8 cellular contexts compared by ENCODE assay signal in the genomic region with DNA sequence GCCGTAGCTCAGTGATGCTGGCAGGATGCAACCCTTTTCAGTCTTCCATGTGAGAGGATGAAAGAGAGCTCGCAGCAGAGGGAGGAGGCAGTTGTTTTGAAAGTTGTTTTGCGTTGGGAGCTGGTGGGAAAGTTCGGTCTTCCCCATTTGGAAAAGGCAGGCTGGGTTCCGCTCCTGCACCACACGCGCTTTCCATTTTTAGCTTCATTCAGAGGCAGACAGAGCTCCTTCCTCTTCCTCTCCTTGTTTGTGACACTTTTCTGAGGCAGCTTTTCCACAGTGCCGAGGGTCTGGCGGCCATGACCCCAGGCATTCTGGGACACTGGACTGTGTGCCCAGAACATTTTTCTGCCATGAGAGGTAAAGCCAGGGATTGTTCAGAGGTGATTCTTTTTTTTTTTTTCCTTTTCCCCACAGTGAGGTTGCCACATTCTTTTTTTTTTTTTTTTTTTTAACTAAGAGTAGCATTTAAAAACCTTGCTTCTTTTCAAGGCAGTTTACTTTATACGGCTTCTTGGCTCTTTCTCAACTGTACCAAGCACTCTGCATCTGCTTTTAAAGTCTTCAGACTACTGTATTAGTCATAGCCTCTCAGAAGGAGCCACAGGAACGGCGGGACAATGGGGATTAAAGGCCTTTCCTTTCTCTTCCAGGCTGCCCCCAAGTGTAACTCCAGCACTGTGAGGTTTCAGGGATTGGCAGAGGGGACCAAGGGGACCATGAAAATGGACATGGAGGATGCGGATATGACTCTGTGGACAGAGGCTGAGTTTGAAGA. TPM values are rescaled to one million over a fixed set of nuclear protein-coding genes. Genes with fewer than 3 reads are reported as not detected.
DNase-seq lines count a peak whose midpoint lies in the region; ATAC-seq, FAIRE-seq and TF ChIP-seq lines count a peak whose summit lies in the region.

No MANE protein-coding gene starts in this region.

- intact Hi-C loops in endothelial cell of umbilical vein (cut with micrococcal nuclease) = loop anchor here (1.0 to 10.0 kb wide), 3 partner anchors 10 to 353 kb away; no protein-coding TSS in a partner anchor

- POLR2A ChIA-PET in endothelial cell of umbilical vein (lab: Charles Lee) = no interaction called here

- H3K9ac ChIP-seq in DND-41 (ENCODE audit: low read depth, low read length) = peak overlapping the region; percentile 64; the same call in 1 of the 2 replicates
- H3K9ac ChIP-seq in OCI-LY3 (ENCODE audit: low read length) = peak overlapping the region; percentile 91
- H3K9ac ChIP-seq in endothelial cell of umbilical vein (replicated peaks; ENCODE audit: extremely low read depth, insufficient read depth, low read length) = no peak overlapping the region

- H3K9me3 ChIP-seq in DND-41 (ENCODE audit: insufficient read depth, low read length, severe bottlenecking) = no peaks in the 10 kb centered on the region
- H3K9me3 ChIP-seq in OCI-LY3 (ENCODE audit: insufficient read depth, low read length) = no peaks in the 10 kb centered on the region
- no peaks in the 10 kb centered on the region for H3K9me3 ChIP-seq in endothelial cell of umbilical vein (replicated peaks; ENCODE audit: control insufficient read depth, insufficient read depth, low read length)

- DNase-seq in DND-41 (no peak), endothelial cell of umbilical vein (ENCODE audit: low read depth, low spot score) (peak; percentile 55), NCI-H1436 (lab: John Stamatoyannopoulos, UW) (no peak), D721Med (ENCODE audit: insufficient read length, low spot score) (no peak)

- H3K4me1 ChIP-seq in DND-41 (ENCODE audit: insufficient read depth, low read length) = peaks cover 71% of the 10 kb centered on the region
- peaks cover 64% of the 10 kb centered on the region for H3K4me1 ChIP-seq in OCI-LY3 (ENCODE audit: low read length)
- H3K4me1 ChIP-seq in endothelial cell of umbilical vein (ENCODE audit: control insufficient read depth, extremely low read depth, insufficient read depth, low read length) = peaks cover 19% of the 10 kb centered on the region

- TF ChIP-seq CTCF in DND-41 (IDR thresholded peaks at IDR 0.05; ENCODE audit: borderline replicate concordance, extremely low read depth, low read length, poor library complexity, severe bottlenecking) (no peak), OCI-LY3 (IDR thresholded peaks at IDR 0.05; ENCODE audit: low read depth, low read length) (no peak), endothelial cell of umbilical vein (IDR thresholded peaks at IDR 0.05; ENCODE audit: extremely low read depth in 1 of 2, insufficient read depth in 1 of 2, low read depth in 1 of 2, low read length in 2 of 2) (no peak), nephron (IDR thresholded peaks at IDR 0.05; ENCODE audit: unreplicated experiment in 3 of 3) (no peak), D721Med (IDR thresholded peaks at IDR 0.05; ENCODE audit: insufficient read depth, missing control alignments) (no peak)

- no peak for TF ChIP-seq POLR2A in endothelial cell of umbilical vein (IDR thresholded peaks at IDR 0.05; ENCODE audit: low read depth, low read length)

- H3K79me2 ChIP-seq in DND-41 (ENCODE audit: insufficient read depth, low read length) (no peaks in the 10 kb centered on the region), OCI-LY3 (ENCODE audit: low read length) (peaks cover 41% of the 10 kb centered on the region), endothelial cell of umbilical vein (ENCODE audit: control insufficient read depth, insufficient read depth, low read length) (no peaks in the 10 kb centered on the region)

- H3K4me3 Mint-ChIP-seq in nephron = peak overlapping the region; percentile 79 to 89 (median 80)

- dilution Hi-C loops in endothelial cell of umbilical vein (cut with MboI; ENCODE audit: extremely low pct_ligation_motif_present, low sequenced_read_pairs) = no loop called here

- H3K4me3 ChIP-seq in DND-41 (ENCODE audit: low read depth in 1 of 2, low read length in 2 of 2) (peak overlapping the region in 1 of 2 experiments; percentile 65; a peak in 2 of 4 replicates), OCI-LY3 (ENCODE audit: low read length) (peak overlapping the region; percentile 90), endothelial cell of umbilical vein (replicated peaks in 1 of 3; ENCODE audit: insufficient read depth in 1 of 3, low read depth in 1 of 3, low read length in 3 of 3) (no peak overlapping the region)

- no peaks in the 10 kb centered on the region for H3K36me3 Mint-ChIP-seq in nephron (ENCODE audit: low read depth)

- H3K27me3 ChIP-seq in DND-41 (ENCODE audit: insufficient read depth, low read length, poor library complexity) = no peaks in the 10 kb centered on the region
- no peaks in the 10 kb centered on the region for H3K27me3 ChIP-seq in OCI-LY3 (ENCODE audit: low read depth, low read length)
- peaks cover 6 to 22% of the 10 kb centered on the region in 2 experiments for H3K27me3 ChIP-seq in endothelial cell of umbilical vein (ENCODE audit: control insufficient read depth in 2 of 2, insufficient read depth in 2 of 2, low read length in 2 of 2)

- H3K27ac ChIP-seq in DND-41 (ENCODE audit: low read length) (peak overlapping the region; percentile 48; the same call in 1 of the 2 replicates), OCI-LY3 (ENCODE audit: low read length) (peak overlapping the region; percentile 97), endothelial cell of umbilical vein (ENCODE audit: insufficient read depth, low read depth, low read length) (no peak overlapping the region)

- peaks cover 24% of the 10 kb centered on the region for H3K4me1 Mint-ChIP-seq in nephron

- FAIRE-seq in endothelial cell of umbilical vein (lab: Jason Lieb, UNC) (peak; percentile 72), D721Med (lab: Jason Lieb, UNC) (no peak)

- no peaks in the 10 kb centered on the region for H3K9me3 Mint-ChIP-seq in nephron

- CTCF ChIA-PET in endothelial cell of umbilical vein (lab: Charles Lee) = no interaction called here

- no peaks in the 10 kb centered on the region for H3K9me1 ChIP-seq in endothelial cell of umbilical vein (replicated peaks; ENCODE audit: control insufficient read depth, extremely low read depth, insufficient read depth, low read length)

- no TSS peak for BruUV-seq in endothelial cell of umbilical vein (replicated peaks; lab: Mats Ljungman, UMichigan)

- peak overlapping the region in 1 of 3 experiments; percentile 17 for H3K27ac Mint-ChIP-seq in nephron

- H3K36me3 ChIP-seq in DND-41 (ENCODE audit: insufficient read depth, low read length) = 0 out of 2 replicates have a peak, but pooled peaks cover 4% of the 10 kb centered on the region
- H3K36me3 ChIP-seq in OCI-LY3 (replicated peaks; ENCODE audit: low read depth, low read length) = peaks cover 18% of the 10 kb centered on the region
- no peaks in the 10 kb centered on the region for H3K36me3 ChIP-seq in endothelial cell of umbilical vein (ENCODE audit: control insufficient read depth in 2 of 2, extremely low read depth in 1 of 2, insufficient read depth in 2 of 2, low read length in 2 of 2)

- H4K20me1 ChIP-seq in DND-41 (ENCODE audit: insufficient read depth, low read length) = no peaks in the 10 kb centered on the region
- no peaks in the 10 kb centered on the region for H4K20me1 ChIP-seq in OCI-LY3 (ENCODE audit: insufficient read depth, low read length)
- no peaks in the 10 kb centered on the region for H4K20me1 ChIP-seq in endothelial cell of umbilical vein (replicated peaks; ENCODE audit: control insufficient read depth, extremely low read depth, insufficient read depth, low read length)

- H3K27me3 Mint-ChIP-seq in nephron (ENCODE audit: low read depth) = peaks cover 93% of the 10 kb centered on the region

- 0 out of 2 replicates have a peak overlapping the region, but pooled peaks have one; percentile 6 for H2AFZ ChIP-seq in DND-41 (ENCODE audit: low read depth, low read length)
- H2AFZ ChIP-seq in OCI-LY3 (ENCODE audit: low read depth, low read length) = no peak overlapping the region
- H2AFZ ChIP-seq in endothelial cell of umbilical vein (ENCODE audit: low read depth, low read length) = peak overlapping the region; percentile 3

- ATAC-seq in DND-41 (ENCODE audit: insufficient read depth, low read depth) (no peak), GM19351 (IDR thresholded peaks at IDR 0.05; ENCODE audit: unreplicated experiment) (no peak), HG02840 (IDR thresholded peaks at IDR 0.05; ENCODE audit: low FRiP score, unreplicated experiment) (no peak)

- H3K4me2 ChIP-seq in DND-41 (ENCODE audit: insufficient read depth, low read length) (peak overlapping the region; percentile 86), OCI-LY3 (ENCODE audit: low read length) (peak overlapping the region; percentile 96), endothelial cell of umbilical vein (ENCODE audit: insufficient read depth, low read length) (peak overlapping the region; percentile 3)

TF ChIP-seq in endothelial cell of umbilical vein, 7 proteins besides CTCF, POLR2A, EP300 and RAD21:
- TF ChIP-seq MYC (IDR thresholded peaks at IDR 0.05; ENCODE audit: low read depth, low read length) = no peak
- no peak for TF ChIP-seq GATA2 (IDR thresholded peaks at IDR 0.05; ENCODE audit: insufficient read depth, insufficient read length, low read depth, low read length)
- TF ChIP-seq FOS (IDR thresholded peaks at IDR 0.05; ENCODE audit: borderline replicate concordance, insufficient read depth, low read length) = no peak
- no peak for TF ChIP-seq EZH2 (IDR thresholded peaks at IDR 0.05; ENCODE audit: borderline replicate concordance, low read depth, low read length, severe bottlenecking)
- no peak for TF ChIP-seq POLR2AphosphoS5 (IDR thresholded peaks at IDR 0.05; ENCODE audit: insufficient read depth, low read depth, low read length)
- TF ChIP-seq, protein P1, sequence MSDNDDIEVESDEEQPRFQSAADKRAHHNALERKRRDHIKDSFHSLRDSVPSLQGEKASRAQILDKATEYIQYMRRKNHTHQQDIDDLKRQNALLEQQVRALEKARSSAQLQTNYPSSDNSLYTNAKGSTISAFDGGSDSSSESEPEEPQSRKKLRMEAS (IDR thresholded peaks at IDR 0.05; ENCODE audit: insufficient read depth, insufficient read length) = no peak
- TF ChIP-seq JUN (IDR thresholded peaks at IDR 0.05; ENCODE audit: borderline replicate concordance, insufficient read depth, insufficient read length, low read depth) = no peak
TF ChIP-seq in endothelial cell of umbilical vein: peak in this region for 0.

RNA-seq across cellular contexts. Expression of a gene that starts 1.6 kb away (rescaled TPM):
- 2.7 and 4.8 TPM in 2 replicates for total RNA-seq in endothelial cell of umbilical vein
- 0.25 and 0.36 TPM in 2 replicates for polyA plus RNA-seq in endothelial cell of umbilical vein
- polyA plus RNA-seq in endothelial cell of umbilical vein (2011; cell fraction: cytosol; rRNA removed) = 0.28 and 0.30 TPM in 2 replicates
- polyA plus RNA-seq in endothelial cell of umbilical vein (2011; cell fraction: nucleus; rRNA removed) = 0.78 and 1.1 TPM in 2 replicates
- polyA plus RNA-seq in endothelial cell of umbilical vein (2012) = 0.42 and 0.86 TPM in 2 replicates
- 0.42 and 1.3 TPM in 2 replicates for polyA minus RNA-seq in endothelial cell of umbilical vein
- 1.6 TPM for polyA minus RNA-seq in endothelial cell of umbilical vein (2011; cell fraction: cytosol; rRNA and poly(A)+ RNA removed)
- 0.91 and 3.1 TPM in 2 replicates for polyA minus RNA-seq in endothelial cell of umbilical vein (2011; cell fraction: nucleus; rRNA and poly(A)+ RNA removed)

Comparison
In these comparisons a context has a peak if more than half of its experiments do, and no peak if none do; other contexts are left out.
1. H3K4me2 ChIP-seq: peak in every context shown above with its lines; median percentile 96 in OCI-LY3; 86 in DND-41; 3 in endothelial cell of umbilical vein.